In the genomic region with DNA sequence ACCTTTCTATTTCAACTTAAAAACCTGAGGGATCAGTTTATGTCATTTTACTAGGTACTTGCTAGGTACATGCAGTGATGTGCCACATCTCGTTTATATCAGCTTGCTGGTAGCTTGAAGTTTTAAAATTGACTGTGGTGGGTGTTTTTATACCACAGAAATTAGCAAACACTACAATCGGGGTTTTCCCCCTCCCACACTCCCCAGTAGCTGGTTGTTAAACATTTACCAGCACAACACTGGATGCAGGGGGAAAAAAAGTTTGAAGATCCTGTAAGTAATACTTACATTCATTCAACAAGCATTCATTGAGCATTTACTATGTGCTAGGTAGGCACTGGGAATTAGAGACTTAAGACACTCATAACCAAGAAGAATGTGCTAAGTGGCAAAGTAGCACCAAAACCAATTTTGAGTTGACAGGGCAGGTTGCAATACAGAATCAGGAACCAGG, we compare ENCODE assay signal across 12 cellular contexts. TPM values are rescaled to one million over a fixed set of nuclear protein-coding genes. Genes with fewer than 3 reads are reported as not detected.
DNase-seq lines count a peak whose midpoint lies in the region; ATAC-seq, FAIRE-seq and TF ChIP-seq lines count a peak whose summit lies in the region.
"Had no signal": no experiment of that assay in that cellular context is flagged by ENCODE, and none has a peak within 500 bp of the region (broad histone marks: within the 10 kb centered on the region; RNA-seq: fewer than 3 reads in every experiment).

No MANE protein-coding gene starts in this region.

- DNase-seq in GM12891 (ENCODE audit: insufficient read length, low spot score) (no peak), renal cortical epithelial cell (ENCODE audit: low read depth) (peak; percentile 54), thyroid gland (no peak), tibial nerve (ENCODE audit: low spot score in 2 of 2) (no peak), transverse colon (no peak)
- DNase-seq in central memory CD4-positive, alpha-beta T cell, result no peak
- DNase-seq: cerebellar nuclear complex, COR-L47, NCI-H510A treated with DMSO at 0.1 percent for 48 hours had no signal

- WGBS in thyroid gland, 2 donors, result 85 to 90% methylated on average over 2 of the region's 2 CpGs
- WGBS in tibial nerve, 2 donors, result 69 to 77% methylated on average over 2 of the region's 2 CpGs
- 50 to 58% methylated on average over 1 to 2 of the region's 2 CpGs for WGBS in transverse colon (ENCODE audit: low coverage in 1 of 2), 2 donors

- in situ Hi-C loops in transverse colon (cut with MboI; ENCODE audit: low pct_ligation_motif_present in 1 of 4, low pct_unique_long_range_greater_than_20kb in 1 of 4, low sequenced_read_pairs in 3 of 4), result no loop called here

- H3K9me3 ChIP-seq in thyroid gland (no peaks in the 10 kb centered on the region), tibial nerve (no peaks in the 10 kb centered on the region), transverse colon (no peaks in the 10 kb centered on the region)
- H3K9me3 ChIP-seq: gastroesophageal sphincter had no signal

- H3K27me3 ChIP-seq in thyroid gland, result no peaks in the 10 kb centered on the region
- no peaks in the 10 kb centered on the region for H3K27me3 ChIP-seq in tibial nerve
- H3K27me3 ChIP-seq in transverse colon, result no peaks in the 10 kb centered on the region
- H3K27me3 ChIP-seq: gastroesophageal sphincter had no signal

- H3K4me1 ChIP-seq in thyroid gland (no peaks in the 10 kb centered on the region), tibial nerve (peaks cover 0 to 16% (median 3%) of the 10 kb centered on the region in 4 donors), transverse colon (peaks cover 0 to 12% (median 0%) of the 10 kb centered on the region in 4 donors)

- TF ChIP-seq CTCF in thyroid gland (IDR thresholded peaks at IDR 0.05) (no peak), tibial nerve (IDR thresholded peaks at IDR 0.05) (no peak), transverse colon (IDR thresholded peaks at IDR 0.05) (no peak)

- TF ChIP-seq EP300 in tibial nerve (IDR thresholded peaks at IDR 0.05), result no peak
- TF ChIP-seq EP300 in transverse colon (IDR thresholded peaks at IDR 0.05; ENCODE audit: low read depth), result no peak

- H3K27ac ChIP-seq in thyroid gland (no peak overlapping the region), tibial nerve (no peak overlapping the region), transverse colon (no peak overlapping the region)
- H3K27ac ChIP-seq: gastroesophageal sphincter had no signal

- H3K4me3 ChIP-seq in thyroid gland (replicated peaks in 1 of 3) (no peak overlapping the region), tibial nerve (no peak overlapping the region), transverse colon (no peak overlapping the region)
- H3K4me3 ChIP-seq: gastroesophageal sphincter had no signal

- intact Hi-C loops in thyroid gland (cut with DNase I), result no loop called here
- intact Hi-C loops in transverse colon (cut with DNase I; ENCODE audit: low total_unique reads), result loop anchor here (10.0 kb wide), 1 partner anchor 1476 kb away; no protein-coding TSS in a partner anchor

- H3K36me3 ChIP-seq in thyroid gland, result no peaks in the 10 kb centered on the region
- H3K36me3 ChIP-seq in tibial nerve, result no peaks in the 10 kb centered on the region
- no peaks in the 10 kb centered on the region for H3K36me3 ChIP-seq in transverse colon
- H3K36me3 ChIP-seq: gastroesophageal sphincter had no signal

- FAIRE-seq in GM12891 (lab: Jason Lieb, UNC), result peak; percentile 88

- ATAC-seq in GM19463 (IDR thresholded peaks at IDR 0.05; ENCODE audit: unreplicated experiment) (peak; percentile 69), HG03460 (IDR thresholded peaks at IDR 0.05; ENCODE audit: unreplicated experiment) (peak; percentile 64)
- ATAC-seq: gastroesophageal sphincter had no signal

- TF ChIP-seq POLR2A in GM12891 (IDR thresholded peaks at IDR 0.05; ENCODE audit: low read depth, low read length) (no peak), thyroid gland (IDR thresholded peaks at IDR 0.05) (no peak), tibial nerve (IDR thresholded peaks at IDR 0.05) (no peak), transverse colon (IDR thresholded peaks at IDR 0.05) (no peak)

TF ChIP-seq in GM12891, 5 proteins besides CTCF, POLR2A, EP300 and RAD21:
- TF ChIP-seq POU2F2 (IDR thresholded peaks at IDR 0.05; ENCODE audit: low read depth, low read length) (no peak), POLR2AphosphoS5 (IDR thresholded peaks at IDR 0.05; ENCODE audit: low read depth, low read length) (no peak), SPI1 (IDR thresholded peaks at IDR 0.05; ENCODE audit: low read depth, low read length) (no peak), TAF1 (IDR thresholded peaks at IDR 0.05; ENCODE audit: low read depth, low read length) (no peak), PAX5 (IDR thresholded peaks at IDR 0.05; ENCODE audit: insufficient read depth, low read length, severe bottlenecking) (no peak)

RNA-seq across cellular contexts. Expression of a gene that starts 32.6 kb away (rescaled TPM):
- polyA plus RNA-seq in GM12891 (2012; ENCODE audit: low read depth, missing spikeins), result 15.1 TPM
- 13.7 and 19.4 TPM in 2 replicates for total RNA-seq in renal cortical epithelial cell
- total RNA-seq in thyroid gland, result 10 to 100 TPM; 16.7 to 24.3 (median 17.8) TPM
- total RNA-seq in tibial nerve, result 10 to 100 TPM; 21.8 to 33.9 (median 25.0) TPM
- 10 to 100 TPM; 17.3 to 45.8 (median 26.6) TPM for total RNA-seq in transverse colon
